In the genomic region with DNA sequence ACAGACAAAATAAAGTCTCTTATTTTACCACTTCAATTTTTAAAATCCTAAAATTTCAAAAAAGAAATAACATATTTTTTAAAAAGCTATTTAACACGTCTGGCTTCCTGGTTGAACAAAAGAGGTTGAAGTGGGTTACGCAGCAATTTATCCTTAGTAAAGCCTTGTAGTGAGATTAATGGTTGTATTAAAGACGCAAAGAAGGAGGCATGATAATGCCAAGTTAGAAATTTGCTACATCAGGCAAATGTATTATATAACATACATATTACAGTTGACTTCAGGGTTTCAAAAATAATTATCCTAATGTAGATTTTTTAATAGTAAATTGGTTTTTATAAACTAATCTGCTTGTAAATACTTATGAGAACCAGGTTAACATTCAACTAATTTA, we compare ENCODE assay signal across 9 cellular contexts. TPM values are rescaled to one million over a fixed set of nuclear protein-coding genes. Genes with fewer than 3 reads are reported as not detected.
A peak's percentile ranks its signal among the peaks of the same experiment; 100 is the strongest.
DNase-seq lines count a peak whose midpoint lies in the region; ATAC-seq and TF ChIP-seq lines count a peak whose summit lies in the region.
"Had no signal": no experiment of that assay in that cellular context is flagged by ENCODE, and none has a peak within 500 bp of the region (broad histone marks: within the 10 kb centered on the region; RNA-seq: fewer than 3 reads in every experiment).

No MANE protein-coding gene starts in this region.

- peaks cover 2% of the 10 kb centered on the region for H3K27me3 Mint-ChIP-seq in glutamatergic neuron (ENCODE audit: unreplicated experiment)
- H3K27me3 Mint-ChIP-seq: IgD-negative memory B cell had no signal

- H3K36me3 ChIP-seq in SJCRH30 = peaks cover 18% of the 10 kb centered on the region
- no peaks in the 10 kb centered on the region for H3K36me3 ChIP-seq in spleen

- peak overlapping the region; percentile 71 for H3K27ac ChIP-seq in SJCRH30
- peak overlapping the region; percentile 71 to 91 (median 86) for H3K27ac ChIP-seq in spleen

- H3K9me3 ChIP-seq in SJCRH30 (replicated peaks) = no peaks in the 10 kb centered on the region
- no peaks in the 10 kb centered on the region for H3K9me3 ChIP-seq in spleen

- no peak for TF ChIP-seq POLR2A in spleen (IDR thresholded peaks at IDR 0.05)

- TF ChIP-seq CTCF in glutamatergic neuron (IDR thresholded peaks at IDR 0.05; ENCODE audit: partially characterized antibody, unreplicated experiment) = no peak
- TF ChIP-seq CTCF in spleen (IDR thresholded peaks at IDR 0.05 in 8 of 11, conservative IDR thresholded peaks at IDR 0.05 in 3 of 11) = no peak

- H3K27me3 ChIP-seq in SJCRH30 (no peaks in the 10 kb centered on the region), spleen (replicated peaks in 1 of 7) (no peaks in the 10 kb centered on the region)

- H3K4me3 Mint-ChIP-seq in glutamatergic neuron (ENCODE audit: unreplicated experiment) = peak overlapping the region; percentile 56

- H3K9me3 Mint-ChIP-seq in glutamatergic neuron (ENCODE audit: unreplicated experiment) = peaks cover 2% of the 10 kb centered on the region
- H3K9me3 Mint-ChIP-seq: IgD-negative memory B cell had no signal

- peak; percentile 43 to 59 for DNase-seq in SHP77 (lab: John Stamatoyannopoulos, UW)
- no peak for DNase-seq in SHP77 treated with DMSO at 0.1 percent for 48 hours (lab: John Stamatoyannopoulos, UW)
- no peak for DNase-seq in SJCRH30
- DNase-seq in glutamatergic neuron = no peak
- no peak for DNase-seq in spleen
- DNase-seq in NCI-H526 treated with DMSO at 0.1 percent for 48 hours (lab: John Stamatoyannopoulos, UW) = no peak
- DNase-seq in NCI-H2227 treated with DMSO at 0.1 percent for 48 hours (lab: John Stamatoyannopoulos, UW) = no peak

- whole genome bisulfite sequencing in spleen, 5 donors = 16 to 27% (median 23%) methylated on average over 3 of the region's 3 CpGs

- ATAC-seq in HG02938 (IDR thresholded peaks at IDR 0.05; ENCODE audit: unreplicated experiment) = no peak

- H3K4me3 ChIP-seq in SJCRH30 (peak overlapping the region; percentile 65), spleen (peak overlapping the region in 6 of 8 donors; percentile 29 to 66 (median 40))

- no peak overlapping the region for H3K27ac Mint-ChIP-seq in glutamatergic neuron (ENCODE audit: unreplicated experiment)

- intact Hi-C loops in spleen (cut with DNase I; ENCODE audit: low total_unique reads) = no loop called here

- H3K4me1 Mint-ChIP-seq in glutamatergic neuron (ENCODE audit: low read depth, unreplicated experiment) = peaks cover 4% of the 10 kb centered on the region

- H3K4me1 ChIP-seq in SJCRH30 (peaks cover 8% of the 10 kb centered on the region), spleen (peaks cover 22 to 73% (median 49%) of the 10 kb centered on the region in 6 donors)

- no peaks in the 10 kb centered on the region for H3K36me3 Mint-ChIP-seq in glutamatergic neuron (ENCODE audit: unreplicated experiment)

RNA-seq across cellular contexts. Expression of a gene that starts 35.3 kb away (rescaled TPM):
- total RNA-seq in SJCRH30 (2014; rRNA removed; shearing (Covaris generic)) = 77.1 and 82.3 TPM in 2 replicates
- 91.9 TPM for total RNA-seq in glutamatergic neuron (ENCODE audit: unreplicated experiment)
- 10 to 100 TPM; 53.1 to 71.5 (median 63.3) TPM for total RNA-seq in spleen
- polyA plus RNA-seq in spleen = 1 to 10 TPM; 7.1 to 8.0 (median 7.4) TPM

Comparison
In these comparisons a context has a peak if more than half of its experiments do, and no peak if none do; other contexts are left out.
1. DNase-seq: peak in SHP77 (2 of 2); none in SHP77 treated with DMSO at 0.1 percent for 48 hours (single experiment), SJCRH30 (0 of 2), glutamatergic neuron (single experiment), spleen (single experiment), NCI-H526 treated with DMSO at 0.1 percent for 48 hours (single experiment) and NCI-H2227 treated with DMSO at 0.1 percent for 48 hours (single experiment).